9 cellular contexts compared by ENCODE assay signal in the genomic region with DNA sequence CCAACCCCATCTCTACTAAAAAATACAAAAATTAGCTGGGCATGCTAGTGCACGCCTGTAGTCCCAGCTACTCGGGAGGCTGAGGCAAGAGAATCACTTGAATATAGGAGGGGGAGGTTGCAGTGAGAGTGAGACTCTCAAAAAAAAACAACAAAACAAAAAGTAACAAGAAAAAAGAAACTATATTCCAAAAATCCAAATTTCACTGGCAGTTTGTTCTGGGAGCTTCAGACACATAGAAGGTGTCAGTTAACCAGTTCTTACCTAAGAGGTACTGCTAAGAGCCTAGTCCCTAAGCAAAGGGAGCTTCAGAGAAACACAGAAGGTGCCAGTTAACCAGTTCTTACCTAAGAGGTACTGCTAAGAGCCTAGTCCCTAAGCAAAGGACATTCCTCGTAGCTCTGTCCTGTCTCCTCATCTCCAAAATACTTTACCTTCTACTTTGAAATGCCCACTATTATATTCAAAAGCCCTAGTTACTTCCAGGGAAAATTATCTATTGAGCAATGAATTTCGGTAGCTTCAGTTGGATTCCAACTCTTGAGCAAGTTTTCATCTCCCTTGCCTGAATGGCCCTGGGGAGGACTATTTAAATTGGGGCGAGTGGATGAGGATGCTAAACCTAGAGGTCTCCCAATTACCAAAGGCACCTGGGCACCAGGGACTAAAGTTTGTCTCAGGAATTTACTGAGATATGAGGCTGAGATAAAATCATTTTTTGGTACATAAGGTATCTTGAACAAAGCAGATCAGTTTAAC. TPM values are rescaled to one million over a fixed set of nuclear protein-coding genes. Genes with fewer than 3 reads are reported as not detected.
DNase-seq lines count a peak whose midpoint lies in the region; ATAC-seq, FAIRE-seq and TF ChIP-seq lines count a peak whose summit lies in the region.
"Had no signal": no experiment of that assay in that cellular context is flagged by ENCODE, and none has a peak within 500 bp of the region (broad histone marks: within the 10 kb centered on the region; RNA-seq: fewer than 3 reads in every experiment).

No MANE protein-coding gene starts in this region.

- ATAC-seq in HG02678 (IDR thresholded peaks at IDR 0.05; ENCODE audit: unreplicated experiment) (no peak), GM21737 (IDR thresholded peaks at IDR 0.05; ENCODE audit: unreplicated experiment) (no peak)

- H3K4me2 ChIP-seq in BLaER1 treated with 17β-estradiol and CSF1 and Interleukin-3, amounts not matched to agents 10 nM and 100 nM, result peak overlapping the region; percentile 84 to 95 (median 87)

- peak overlapping the region; percentile 96 for H3K4me3 Mint-ChIP-seq in HFFc6

- peaks cover 33 to 69% (median 51%) of the 10 kb centered on the region in 11 experiments for H3K36me3 ChIP-seq in BLaER1 treated with 17β-estradiol and CSF1 and Interleukin-3, amounts not matched to agents 10 nM and 100 nM
- peaks cover 10 to 11% of the 10 kb centered on the region in 2 donors for H3K36me3 ChIP-seq in ascending aorta
- no peaks in the 10 kb centered on the region for H3K36me3 ChIP-seq in SJCRH30

- peaks cover 11% of the 10 kb centered on the region for H3K9me3 Mint-ChIP-seq in HFFc6

- H3K27me3 ChIP-seq in BLaER1 treated with 17β-estradiol and CSF1 and Interleukin-3, amounts not matched to agents 10 nM and 100 nM, result no peaks in the 10 kb centered on the region
- H3K27me3 ChIP-seq in ascending aorta, result no peaks in the 10 kb centered on the region
- no peaks in the 10 kb centered on the region for H3K27me3 ChIP-seq in mononuclear cell (ENCODE audit: insufficient read depth, low read length)
- no peaks in the 10 kb centered on the region for H3K27me3 ChIP-seq in SJCRH30
- H3K27me3 ChIP-seq: transverse colon had no signal

- peak overlapping the region in 7 of 11 experiments; percentile 4 to 99 (median 94); a peak in 8 of 22 replicates for H3K9ac ChIP-seq in BLaER1 treated with 17β-estradiol and CSF1 and Interleukin-3, amounts not matched to agents 10 nM and 100 nM

- H3K27ac ChIP-seq in BLaER1 treated with 17β-estradiol and CSF1 and Interleukin-3, amounts not matched to agents 10 nM and 100 nM, result peak overlapping the region in 2 of 11 experiments; percentile 8 to 16; a peak in 1 of 22 replicates
- peak overlapping the region in 1 of 2 donors; percentile 39 for H3K27ac ChIP-seq in ascending aorta
- no peak overlapping the region for H3K27ac ChIP-seq in SJCRH30

- TF ChIP-seq CTCF in HFFc6 (IDR thresholded peaks at IDR 0.05), result no peak
- TF ChIP-seq CTCF in ascending aorta (IDR thresholded peaks at IDR 0.05), result no peak

- H3K4me3 ChIP-seq in BLaER1 treated with 17β-estradiol and CSF1 and Interleukin-3, amounts not matched to agents 10 nM and 100 nM, result peak overlapping the region; percentile 71 to 96 (median 87); a peak in 14 of 20 replicates
- H3K4me3 ChIP-seq in ascending aorta (peak overlapping the region; percentile 72 to 95), mononuclear cell (ENCODE audit: low read length) (peak overlapping the region; percentile 82), SJCRH30 (no peak overlapping the region)

- H3K27me3 Mint-ChIP-seq in HFFc6 (ENCODE audit: insufficient read depth), result peaks cover 26% of the 10 kb centered on the region

- DNase-seq in HFFc6, result no peak
- no peak for DNase-seq in ascending aorta (ENCODE audit: low spot score in 2 of 2)
- no peak for DNase-seq in GM12892 (ENCODE audit: insufficient read length)
- no peak for DNase-seq in SJCRH30
- DNase-seq: transverse colon had no signal

- peaks cover 47% of the 10 kb centered on the region for H3K4me1 Mint-ChIP-seq in HFFc6 (ENCODE audit: low read depth)

- no peak for FAIRE-seq in GM12892 (lab: Jason Lieb, UNC)

- H3K27ac Mint-ChIP-seq in HFFc6, result peak overlapping the region; percentile 24

- H3K4me1 ChIP-seq in BLaER1 treated with 17β-estradiol and CSF1 and Interleukin-3, amounts not matched to agents 10 nM and 100 nM, result peaks cover 18 to 60% (median 22%) of the 10 kb centered on the region in 10 experiments
- H3K4me1 ChIP-seq in ascending aorta (peaks cover 0 to 19% of the 10 kb centered on the region in 2 donors), mononuclear cell (ENCODE audit: insufficient read depth, low read length) (peaks cover 54% of the 10 kb centered on the region), SJCRH30 (no peaks in the 10 kb centered on the region)

- H3K9me3 ChIP-seq in BLaER1 treated with 17β-estradiol and CSF1 and Interleukin-3, amounts not matched to agents 10 nM and 100 nM (replicated peaks in 1 of 11), result 0 out of 22 replicates have a peak, but pooled peaks cover 0 to 8% (median 0%) of the 10 kb centered on the region in 11 experiments
- no peaks in the 10 kb centered on the region for H3K9me3 ChIP-seq in ascending aorta
- no peaks in the 10 kb centered on the region for H3K9me3 ChIP-seq in mononuclear cell (ENCODE audit: low read depth, low read length)
- H3K9me3 ChIP-seq in SJCRH30 (replicated peaks), result no peaks in the 10 kb centered on the region
- H3K9me3 ChIP-seq: transverse colon had no signal

- intact Hi-C loops in ascending aorta (cut with DNase I), result loop anchor here (5.0 to 10.0 kb wide), 2 partner anchors 44 to 1017 kb away; a partner anchor contains a TSS

- TF ChIP-seq POLR2A in GM12892 (IDR thresholded peaks at IDR 0.05; ENCODE audit: low read depth, low read length), result no peak

- peaks cover 45 to 92% (median 75%) of the 10 kb centered on the region in 11 experiments for H4K20me1 ChIP-seq in BLaER1 treated with 17β-estradiol and CSF1 and Interleukin-3, amounts not matched to agents 10 nM and 100 nM

- peaks cover 57% of the 10 kb centered on the region for H3K36me3 Mint-ChIP-seq in HFFc6 (ENCODE audit: low read depth)

RNA-seq across cellular contexts. Expression of a gene that starts 41.0 kb away (rescaled TPM):
- 10 to 100 TPM; 16.1 to 21.7 (median 18.3) TPM for total RNA-seq in HFFc6 (2021; fragmentation: NEBNext Ultra II Directional; extraction: Animal tissue kit (Norgen Biotek cat#: 25700))
- 2.6 TPM for total RNA-seq in ascending aorta
- total RNA-seq in mononuclear cell, result 1.5 TPM
- 4.4 TPM for polyA plus RNA-seq in GM12892 (2012; ENCODE audit: missing spikeins)
- 0.33 and 0.67 TPM in 2 replicates for total RNA-seq in SJCRH30 (2014; rRNA removed; shearing (Covaris generic))
